2 cellular contexts compared by ENCODE assay signal in the genomic region with DNA sequence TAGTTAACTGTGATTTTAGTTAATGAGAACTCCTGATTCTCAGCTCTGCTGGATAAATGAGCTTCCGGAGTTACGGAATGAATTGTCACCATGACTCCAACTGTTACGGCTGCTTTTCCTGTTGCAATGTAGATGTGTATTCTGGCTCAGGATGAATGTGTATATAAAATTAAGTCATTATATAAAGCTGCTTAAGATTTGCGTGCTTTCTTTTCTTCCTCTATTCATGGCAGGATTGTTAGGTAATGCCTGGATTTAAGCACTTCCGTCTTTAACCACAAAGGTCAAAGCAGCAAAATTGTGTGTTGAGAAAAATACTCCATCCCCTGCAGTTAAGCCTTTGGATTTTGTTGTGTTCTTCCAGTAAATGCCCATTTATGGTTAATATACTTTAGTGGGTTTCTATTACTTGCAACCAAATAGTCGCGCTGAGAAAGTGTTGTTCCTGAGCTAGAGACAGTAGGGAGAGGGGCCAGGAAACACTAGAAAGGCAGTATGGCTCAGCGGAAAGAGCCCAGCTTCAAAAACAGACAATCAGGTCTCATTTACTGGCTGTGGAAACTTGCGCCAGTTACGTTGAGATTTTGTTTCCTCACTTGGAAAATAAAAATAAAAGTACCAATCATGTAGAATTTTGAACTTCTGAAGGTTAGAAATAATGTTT.
TF ChIP-seq lines count a peak whose summit lies in the region.

No MANE protein-coding gene starts in this region.

TF ChIP-seq in IMR-90, 13 proteins besides CTCF, POLR2A, EP300 and RAD21:
- no peak for TF ChIP-seq CHD1 (IDR thresholded peaks at IDR 0.05; ENCODE audit: low read depth, low read length)
- no peak for TF ChIP-seq MAZ (IDR thresholded peaks at IDR 0.05; ENCODE audit: borderline replicate concordance, low read depth, low read length)
- no peak for TF ChIP-seq MXI1 (IDR thresholded peaks at IDR 0.05; ENCODE audit: borderline replicate concordance, low read depth, low read length)
- no peak for TF ChIP-seq RFX5 (IDR thresholded peaks at IDR 0.05; ENCODE audit: low read depth, low read length)
- no peak for TF ChIP-seq SMC3 (IDR thresholded peaks at IDR 0.05; ENCODE audit: low read depth, low read length)
- TF ChIP-seq FOS (IDR thresholded peaks at IDR 0.05; ENCODE audit: low read depth, low read length): no peak
- no peak for TF ChIP-seq MAFK (IDR thresholded peaks at IDR 0.05; ENCODE audit: low read depth, low read length)
- no peak for TF ChIP-seq BHLHE40 (IDR thresholded peaks at IDR 0.05; ENCODE audit: low read depth, low read length)
- no peak for TF ChIP-seq RCOR1 (IDR thresholded peaks at IDR 0.05; ENCODE audit: insufficient replicate concordance, low read length)
- TF ChIP-seq, protein P1, sequence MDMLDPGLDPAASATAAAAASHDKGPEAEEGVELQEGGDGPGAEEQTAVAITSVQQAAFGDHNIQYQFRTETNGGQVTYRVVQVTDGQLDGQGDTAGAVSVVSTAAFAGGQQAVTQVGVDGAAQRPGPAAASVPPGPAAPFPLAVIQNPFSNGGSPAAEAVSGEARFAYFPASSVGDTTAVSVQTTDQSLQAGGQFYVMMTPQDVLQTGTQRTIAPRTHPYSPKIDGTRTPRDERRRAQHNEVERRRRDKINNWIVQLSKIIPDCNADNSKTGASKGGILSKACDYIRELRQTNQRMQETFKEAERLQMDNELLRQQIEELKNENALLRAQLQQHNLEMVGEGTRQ (IDR thresholded peaks at IDR 0.05; ENCODE audit: low read depth, low read length): no peak
- TF ChIP-seq, protein P2, sequence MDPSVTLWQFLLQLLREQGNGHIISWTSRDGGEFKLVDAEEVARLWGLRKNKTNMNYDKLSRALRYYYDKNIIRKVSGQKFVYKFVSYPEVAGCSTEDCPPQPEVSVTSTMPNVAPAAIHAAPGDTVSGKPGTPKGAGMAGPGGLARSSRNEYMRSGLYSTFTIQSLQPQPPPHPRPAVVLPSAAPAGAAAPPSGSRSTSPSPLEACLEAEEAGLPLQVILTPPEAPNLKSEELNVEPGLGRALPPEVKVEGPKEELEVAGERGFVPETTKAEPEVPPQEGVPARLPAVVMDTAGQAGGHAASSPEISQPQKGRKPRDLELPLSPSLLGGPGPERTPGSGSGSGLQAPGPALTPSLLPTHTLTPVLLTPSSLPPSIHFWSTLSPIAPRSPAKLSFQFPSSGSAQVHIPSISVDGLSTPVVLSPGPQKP (IDR thresholded peaks at IDR 0.05; ENCODE audit: borderline replicate concordance, low read depth, low read length): no peak
- TF ChIP-seq NFE2L2 (IDR thresholded peaks at IDR 0.05; ENCODE audit: low read depth, low read length): no peak
- TF ChIP-seq CEBPB (IDR thresholded peaks at IDR 0.05; ENCODE audit: low read depth, low read length): no peak
TF ChIP-seq in IMR-90: peak in this region for 0.

TF ChIP-seq in SK-N-SH, 30 proteins besides CTCF, POLR2A, EP300 and RAD21:
- no peak for TF ChIP-seq GATA2 (CRISPR knock-in tag; IDR thresholded peaks at IDR 0.05)
- TF ChIP-seq JUND (IDR thresholded peaks at IDR 0.05): no peak
- no peak for TF ChIP-seq RXRA (IDR thresholded peaks at IDR 0.05; ENCODE audit: borderline replicate concordance, low read depth)
- TF ChIP-seq ELF1 (IDR thresholded peaks at IDR 0.05): no peak
- TF ChIP-seq, protein P3, sequence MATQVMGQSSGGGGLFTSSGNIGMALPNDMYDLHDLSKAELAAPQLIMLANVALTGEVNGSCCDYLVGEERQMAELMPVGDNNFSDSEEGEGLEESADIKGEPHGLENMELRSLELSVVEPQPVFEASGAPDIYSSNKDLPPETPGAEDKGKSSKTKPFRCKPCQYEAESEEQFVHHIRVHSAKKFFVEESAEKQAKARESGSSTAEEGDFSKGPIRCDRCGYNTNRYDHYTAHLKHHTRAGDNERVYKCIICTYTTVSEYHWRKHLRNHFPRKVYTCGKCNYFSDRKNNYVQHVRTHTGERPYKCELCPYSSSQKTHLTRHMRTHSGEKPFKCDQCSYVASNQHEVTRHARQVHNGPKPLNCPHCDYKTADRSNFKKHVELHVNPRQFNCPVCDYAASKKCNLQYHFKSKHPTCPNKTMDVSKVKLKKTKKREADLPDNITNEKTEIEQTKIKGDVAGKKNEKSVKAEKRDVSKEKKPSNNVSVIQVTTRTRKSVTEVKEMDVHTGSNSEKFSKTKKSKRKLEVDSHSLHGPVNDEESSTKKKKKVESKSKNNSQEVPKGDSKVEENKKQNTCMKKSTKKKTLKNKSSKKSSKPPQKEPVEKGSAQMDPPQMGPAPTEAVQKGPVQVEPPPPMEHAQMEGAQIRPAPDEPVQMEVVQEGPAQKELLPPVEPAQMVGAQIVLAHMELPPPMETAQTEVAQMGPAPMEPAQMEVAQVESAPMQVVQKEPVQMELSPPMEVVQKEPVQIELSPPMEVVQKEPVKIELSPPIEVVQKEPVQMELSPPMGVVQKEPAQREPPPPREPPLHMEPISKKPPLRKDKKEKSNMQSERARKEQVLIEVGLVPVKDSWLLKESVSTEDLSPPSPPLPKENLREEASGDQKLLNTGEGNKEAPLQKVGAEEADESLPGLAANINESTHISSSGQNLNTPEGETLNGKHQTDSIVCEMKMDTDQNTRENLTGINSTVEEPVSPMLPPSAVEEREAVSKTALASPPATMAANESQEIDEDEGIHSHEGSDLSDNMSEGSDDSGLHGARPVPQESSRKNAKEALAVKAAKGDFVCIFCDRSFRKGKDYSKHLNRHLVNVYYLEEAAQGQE (IDR thresholded peaks at IDR 0.05; ENCODE audit: low read depth, low read length): no peak
- no peak for TF ChIP-seq FOXJ3 (CRISPR knock-in tag; IDR thresholded peaks at IDR 0.05)
- no peak for TF ChIP-seq NFIC (IDR thresholded peaks at IDR 0.05; ENCODE audit: borderline replicate concordance)
- TF ChIP-seq SMC3 (IDR thresholded peaks at IDR 0.05; ENCODE audit: low read depth, low read length): no peak
- TF ChIP-seq POLR2AphosphoS5 (IDR thresholded peaks at IDR 0.05; ENCODE audit: low read depth, low read length): no peak
- TF ChIP-seq CHD2 (IDR thresholded peaks at IDR 0.05; ENCODE audit: low read length, partially characterized antibody): no peak
